ENCODE assay signal across 8 cellular contexts in the genomic region with DNA sequence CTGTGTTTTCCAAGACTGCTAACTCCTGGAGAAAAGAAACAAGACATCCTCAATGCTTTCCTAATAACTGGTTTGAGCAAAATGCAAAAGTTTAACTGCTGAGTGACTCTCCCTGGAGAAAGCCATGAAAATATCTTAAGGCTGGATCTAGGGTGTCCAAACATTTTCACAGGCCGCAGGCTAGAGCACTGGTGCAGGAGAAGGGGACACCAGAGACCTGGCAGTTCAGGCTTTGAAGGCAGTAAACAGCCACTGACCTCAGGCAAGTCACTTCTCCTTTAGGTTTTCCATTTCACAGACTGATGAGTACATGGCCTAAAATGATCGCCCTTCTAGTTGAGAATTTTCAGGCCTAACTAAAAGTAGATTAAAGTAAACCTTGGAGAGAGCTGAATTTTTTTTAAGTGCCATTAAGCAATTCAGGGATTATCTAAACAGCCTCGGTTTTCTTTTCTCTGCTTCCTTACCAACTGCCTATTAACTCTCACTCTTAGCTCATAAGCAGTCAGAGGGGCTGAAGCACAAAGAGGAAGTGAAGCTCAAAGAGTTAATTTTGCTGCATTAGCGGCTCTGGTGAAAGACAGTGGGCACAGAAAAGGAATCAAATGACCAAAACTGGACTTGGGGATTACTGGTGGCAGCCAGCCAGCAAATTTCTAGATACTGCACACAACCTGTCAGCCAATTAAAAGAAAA. TPM values are rescaled to one million over a fixed set of nuclear protein-coding genes. Genes with fewer than 3 reads are reported as not detected.
DNase-seq lines count a peak whose midpoint lies in the region; ATAC-seq, FAIRE-seq and TF ChIP-seq lines count a peak whose summit lies in the region.

No MANE protein-coding gene starts in this region.

- H3K4me3 ChIP-seq in CD4-positive, CD25-positive, alpha-beta regulatory T cell (ENCODE audit: low read depth, low read length): no peak overlapping the region
- H3K4me3 ChIP-seq in HUES6 (ENCODE audit: low read depth, low read length) (peak overlapping the region; percentile 86), astrocyte (ENCODE audit: insufficient read depth, low read depth, low read length) (no peak overlapping the region)
- H3K4me3 ChIP-seq in CD4-positive, alpha-beta memory T cell (ENCODE audit: low read length in 2 of 2): no peak overlapping the region

- peaks cover 52% of the 10 kb centered on the region for H3K79me2 ChIP-seq in astrocyte (ENCODE audit: insufficient read depth, low read length)

- no peak for DNase-seq in CD4-positive, CD25-positive, alpha-beta regulatory T cell
- DNase-seq in astrocyte (ENCODE audit: low read depth): no peak
- DNase-seq in midbrain (lab: John Stamatoyannopoulos, UW): peak; percentile 39
- no peak for DNase-seq in activated CD4-positive, alpha-beta T cell treated with anti-CD3 and anti-CD28 coated beads for 48 hours
- no peak for DNase-seq in activated CD4-positive, alpha-beta T cell treated with anti-CD3 and anti-CD28 coated beads for 4 hours
- DNase-seq in CD4-positive, alpha-beta memory T cell: no peak
- no peak for DNase-seq in sciatic nerve (ENCODE audit: low spot score)

- H3K27me3 ChIP-seq in CD4-positive, CD25-positive, alpha-beta regulatory T cell (ENCODE audit: control insufficient read depth, insufficient read depth, low read length): no peaks in the 10 kb centered on the region
- H3K27me3 ChIP-seq in HUES6 (ENCODE audit: control insufficient read depth, insufficient read depth, low read length) (no peaks in the 10 kb centered on the region), astrocyte (ENCODE audit: insufficient read depth, low read length) (no peaks in the 10 kb centered on the region)
- H3K27me3 ChIP-seq in CD4-positive, alpha-beta memory T cell (ENCODE audit: insufficient read depth, low read length): no peaks in the 10 kb centered on the region

- H3K9me3 ChIP-seq in CD4-positive, CD25-positive, alpha-beta regulatory T cell (ENCODE audit: control insufficient read depth in 2 of 2, low read length in 2 of 2): no peaks in the 10 kb centered on the region
- H3K9me3 ChIP-seq in HUES6 (ENCODE audit: control insufficient read depth, insufficient read depth, low read depth, low read length) (no peaks in the 10 kb centered on the region), astrocyte (ENCODE audit: insufficient read depth, low read depth, low read length) (no peaks in the 10 kb centered on the region)
- H3K9me3 ChIP-seq in CD4-positive, alpha-beta memory T cell (ENCODE audit: control insufficient read depth in 1 of 2, low read length in 2 of 2): no peaks in the 10 kb centered on the region

- peak overlapping the region; percentile 95 for H3K4me2 ChIP-seq in astrocyte (ENCODE audit: low read length)

- H3K27me3 Mint-ChIP-seq in CD4-positive, CD25-positive, alpha-beta regulatory T cell: peaks cover 5% of the 10 kb centered on the region
- no peaks in the 10 kb centered on the region for H3K27me3 Mint-ChIP-seq in astrocyte (ENCODE audit: low read depth, unreplicated experiment)
- peaks cover 0 to 2% of the 10 kb centered on the region in 2 donors for H3K27me3 Mint-ChIP-seq in CD4-positive, alpha-beta memory T cell

- H3K4me1 Mint-ChIP-seq in CD4-positive, CD25-positive, alpha-beta regulatory T cell: peaks cover 4 to 16% (median 7%) of the 10 kb centered on the region in 4 donors
- H3K4me1 Mint-ChIP-seq in astrocyte (ENCODE audit: low read depth, unreplicated experiment): peaks cover 16% of the 10 kb centered on the region
- H3K4me1 Mint-ChIP-seq in CD4-positive, alpha-beta memory T cell: peaks cover 2 to 5% (median 5%) of the 10 kb centered on the region in 4 donors

- peaks cover 46% of the 10 kb centered on the region for H4K20me1 ChIP-seq in astrocyte (ENCODE audit: insufficient read depth, low read length)

- H3K9ac ChIP-seq in HUES6 (ENCODE audit: low read length) (peak overlapping the region; percentile 17), astrocyte (ENCODE audit: low read length) (no peak overlapping the region)

- H3K4me3 Mint-ChIP-seq in CD4-positive, CD25-positive, alpha-beta regulatory T cell: peak overlapping the region in 3 of 4 donors; percentile 8 to 76 (median 73)
- peak overlapping the region; percentile 91 for H3K4me3 Mint-ChIP-seq in astrocyte (ENCODE audit: unreplicated experiment)
- H3K4me3 Mint-ChIP-seq in CD4-positive, alpha-beta memory T cell: peak overlapping the region in 1 of 8 donors; percentile 35

- ATAC-seq in CD4-positive, CD25-positive, alpha-beta regulatory T cell (ENCODE audit: low read depth in 2 of 2): no peak
- ATAC-seq in sciatic nerve: no peak

- H3K9me3 Mint-ChIP-seq in CD4-positive, CD25-positive, alpha-beta regulatory T cell: peaks cover 0 to 2% (median 0%) of the 10 kb centered on the region in 7 donors
- H3K9me3 Mint-ChIP-seq in astrocyte (ENCODE audit: unreplicated experiment): no peaks in the 10 kb centered on the region
- H3K9me3 Mint-ChIP-seq in CD4-positive, alpha-beta memory T cell: no peaks in the 10 kb centered on the region

- no peak overlapping the region for H2AFZ ChIP-seq in astrocyte (ENCODE audit: low read depth, low read length)

- TF ChIP-seq CTCF in astrocyte (IDR thresholded peaks at IDR 0.05; ENCODE audit: insufficient read depth, low read depth, low read length): no peak

- POLR2A ChIA-PET in CD4-positive, alpha-beta memory T cell (lab: Charles Lee; ENCODE audit: partially characterized antibody): no interaction called here

- H3K27ac ChIP-seq in CD4-positive, CD25-positive, alpha-beta regulatory T cell (ENCODE audit: insufficient read depth, low read length, poor library complexity, severe bottlenecking): no peak overlapping the region
- H3K27ac ChIP-seq in HUES6 (ENCODE audit: low read depth, low read length) (peak overlapping the region; percentile 18; the same call in 1 of the 2 replicates), astrocyte (ENCODE audit: low read depth, low read length) (no peak overlapping the region)
- no peak overlapping the region for H3K27ac ChIP-seq in CD4-positive, alpha-beta memory T cell (ENCODE audit: low read depth, low read length)

- CTCF ChIA-PET in CD4-positive, alpha-beta memory T cell (lab: Charles Lee; ENCODE audit: partially characterized antibody): no interaction called here

- no peak for FAIRE-seq in astrocyte (lab: Jason Lieb, UNC)

- no peak overlapping the region for H3K27ac Mint-ChIP-seq in CD4-positive, CD25-positive, alpha-beta regulatory T cell
- H3K27ac Mint-ChIP-seq in astrocyte (ENCODE audit: unreplicated experiment): no peak overlapping the region
- H3K27ac Mint-ChIP-seq in CD4-positive, alpha-beta memory T cell: peak overlapping the region in 2 of 7 donors; percentile 24 to 32

- intact Hi-C loops in CD4-positive, alpha-beta memory T cell (cut with micrococcal nuclease): no loop called here
- intact Hi-C loops in sciatic nerve (cut with DNase I): no loop called here

- H3K36me3 Mint-ChIP-seq in CD4-positive, CD25-positive, alpha-beta regulatory T cell: no peaks in the 10 kb centered on the region
- H3K36me3 Mint-ChIP-seq in astrocyte (ENCODE audit: low read depth, unreplicated experiment): peaks cover 2% of the 10 kb centered on the region
- H3K36me3 Mint-ChIP-seq in CD4-positive, alpha-beta memory T cell: no peaks in the 10 kb centered on the region

- H3K4me1 ChIP-seq in CD4-positive, CD25-positive, alpha-beta regulatory T cell (ENCODE audit: control insufficient read depth, insufficient read depth, low read length, poor library complexity, severe bottlenecking): peaks cover 8% of the 10 kb centered on the region
- H3K4me1 ChIP-seq in HUES6 (ENCODE audit: control insufficient read depth, insufficient read depth, low read length) (peaks cover 34% of the 10 kb centered on the region), astrocyte (ENCODE audit: insufficient read depth, low read length) (peaks cover 15% of the 10 kb centered on the region)
- H3K4me1 ChIP-seq in CD4-positive, alpha-beta memory T cell (ENCODE audit: insufficient read depth, low read length): peaks cover 10% of the 10 kb centered on the region

- no peaks in the 10 kb centered on the region for H3K36me3 ChIP-seq in CD4-positive, CD25-positive, alpha-beta regulatory T cell (ENCODE audit: control insufficient read depth, insufficient read depth, low read length)
- H3K36me3 ChIP-seq in HUES6 (ENCODE audit: control insufficient read depth, insufficient read depth, low read length) (peaks cover 23% of the 10 kb centered on the region), astrocyte (ENCODE audit: insufficient read depth, low read length) (no peaks in the 10 kb centered on the region)
- H3K36me3 ChIP-seq in CD4-positive, alpha-beta memory T cell (ENCODE audit: insufficient read depth, low read length): no peaks in the 10 kb centered on the region

RNA-seq across cellular contexts. Expression of gene CHKA, which starts 2.3 kb away (rescaled TPM):
- total RNA-seq in CD4-positive, CD25-positive, alpha-beta regulatory T cell: 8.1 TPM
- polyA plus RNA-seq in CD4-positive, CD25-positive, alpha-beta regulatory T cell: 1 to 10 TPM in 2 of 4 donors, under 1 TPM in 2; 0.76 to 1.4 (median 1.1) TPM
- total RNA-seq in astrocyte: 23.6 and 37.7 TPM in 2 replicates
- total RNA-seq in CD4-positive, alpha-beta memory T cell: 1 to 10 TPM; 2.5 to 2.7 TPM
- polyA plus RNA-seq in CD4-positive, alpha-beta memory T cell: 1 to 10 TPM; 1.5 to 2.6 TPM
- total RNA-seq in sciatic nerve: 38.0 TPM
